Comparison of ENCODE assay signal across 8 cellular contexts in genomic region chr16:66750279-66751134, GRCh38. TPM values are rescaled to one million over a fixed set of nuclear protein-coding genes. Genes with fewer than 3 reads are reported as not detected.
DNase-seq lines count a peak whose midpoint lies in the region; ATAC-seq, FAIRE-seq and TF ChIP-seq lines count a peak whose summit lies in the region.

No MANE protein-coding gene starts in this region.

- ATAC-seq in GM21367 (IDR thresholded peaks at IDR 0.05; ENCODE audit: unreplicated experiment): no peak
- no peak for ATAC-seq in HG03469 (IDR thresholded peaks at IDR 0.05; ENCODE audit: unreplicated experiment)

- H3K36me3 ChIP-seq in bronchial epithelial cell (ENCODE audit: control insufficient read depth, insufficient read depth, low read length): peaks cover 8% of the 10 kb centered on the region

- H3K9me3 ChIP-seq in mononuclear cell (ENCODE audit: low read depth, low read length): no peaks in the 10 kb centered on the region

- peak; percentile 20 for DNase-seq in GM12865 (ENCODE audit: low read depth)
- peak; percentile 24 for DNase-seq in Jurkat, Clone E6-1 (ENCODE audit: low read depth, low spot score)
- DNase-seq in bronchial epithelial cell (ENCODE audit: low read depth): peak; percentile 8
- DNase-seq in activated CD8-positive, alpha-beta memory T cell treated with anti-CD3 and anti-CD28 coated beads, Interleukin-2, amount 50 U/mL, for 4 hours: no peak
- DNase-seq in NCI-H345 (lab: John Stamatoyannopoulos, UW): no peak

- H3K4me1 ChIP-seq in mononuclear cell (ENCODE audit: insufficient read depth, low read length): peaks cover 59% of the 10 kb centered on the region

- FAIRE-seq in bronchial epithelial cell (lab: Jason Lieb, UNC): no peak

- H3K4me3 ChIP-seq in GM12865 (ENCODE audit: low read depth, low read length) (peak overlapping the region; percentile 87), bronchial epithelial cell (ENCODE audit: low read depth, low read length) (peak overlapping the region; percentile 98), mononuclear cell (ENCODE audit: low read length) (peak overlapping the region; percentile 97)
- peak overlapping the region; percentile 75 for H3K4me3 ChIP-seq in Jurkat, Clone E6-1 (ENCODE audit: low read length)

- TF ChIP-seq CTCF in GM12865 (IDR thresholded peaks at IDR 0.05; ENCODE audit: insufficient read depth, low read depth, low read length, missing control alignments): no peak
- TF ChIP-seq CTCF in bronchial epithelial cell (IDR thresholded peaks at IDR 0.05; ENCODE audit: insufficient read depth, low read length, severe bottlenecking): no peak

- H3K27me3 ChIP-seq in bronchial epithelial cell (ENCODE audit: control insufficient read depth, insufficient read depth, low read length) (no peaks in the 10 kb centered on the region), mononuclear cell (ENCODE audit: insufficient read depth, low read length) (peaks cover 17% of the 10 kb centered on the region)

RNA-seq across cellular contexts. Expression of gene DYNC1LI2, which starts 0.9 kb away (rescaled TPM):
- polyA plus RNA-seq in Jurkat, Clone E6-1 (2012; ENCODE audit: insufficient read depth, insufficient read length): 43.1 TPM
- total RNA-seq in bronchial epithelial cell (127 and 138 TPM in 2 replicates), mononuclear cell (124 TPM)

RNA-seq across cellular contexts. Expression of gene TERB1, which starts 50.9 kb away (rescaled TPM):
- polyA plus RNA-seq in Jurkat, Clone E6-1 (2012; ENCODE audit: insufficient read depth, insufficient read length): not detected
- total RNA-seq in bronchial epithelial cell (0.26 TPM in 2 replicates), mononuclear cell (0.42 TPM)

RNA-seq across cellular contexts. Expression of gene CMTM4, which starts 54.0 kb away (rescaled TPM):
- 5.2 TPM for polyA plus RNA-seq in Jurkat, Clone E6-1 (2012; ENCODE audit: insufficient read depth, insufficient read length)
- total RNA-seq in bronchial epithelial cell (73.0 and 83.2 TPM in 2 replicates), mononuclear cell (2.0 TPM)

Comparison
In these comparisons a context has a peak if more than half of its experiments do, and no peak if none do; other contexts are left out.
1. DNase-seq: peak in GM12865 (single experiment), Jurkat, Clone E6-1 (single experiment) and bronchial epithelial cell (single experiment); none in activated CD8-positive, alpha-beta memory T cell treated with anti-CD3 and anti-CD28 coated beads, Interleukin-2, amount 50 U/mL, for 4 hours (single experiment) and NCI-H345 (single experiment).
2. RNA of gene CMTM4, which starts 54.0 kb away (total RNA-seq): 73.0 to 83.2 TPM in bronchial epithelial cell; 2.0 TPM in mononuclear cell (single experiment); every median in the first group is over 10 times any median in the second.
3. Peak in every context shown above with its lines, with median percentiles within 50 percentile points of each other: H3K4me3 ChIP-seq.